Comparison of ENCODE assay signal across 28 cellular contexts in the genomic region with DNA sequence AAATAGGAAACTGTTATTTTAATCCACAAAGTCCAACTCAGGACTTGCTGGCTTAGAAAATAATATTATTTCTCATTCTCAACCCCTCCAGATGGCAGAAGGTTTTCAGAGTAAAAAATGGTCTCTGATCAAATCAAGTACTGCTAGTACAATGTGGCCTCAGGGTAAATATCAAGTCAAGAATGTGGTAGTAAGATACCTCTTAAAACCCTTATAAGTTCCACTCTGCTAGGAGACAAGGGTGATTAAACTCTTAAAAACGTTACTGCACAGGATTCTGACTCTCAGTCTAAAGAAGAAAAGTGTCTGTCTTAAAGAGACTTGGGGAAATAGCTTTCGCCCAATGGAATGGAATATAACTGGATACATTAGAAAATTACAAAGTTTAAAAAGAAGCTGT.
"Had no signal": no experiment of that assay in that cellular context is flagged by ENCODE, and none has a peak within 500 bp of the region (broad histone marks: within the 10 kb centered on the region; RNA-seq: fewer than 3 reads in every experiment).

No MANE protein-coding gene starts in this region.

- H3K36me3 Mint-ChIP-seq: activated CD4-positive, alpha-beta memory T cell treated with anti-CD3 and anti-CD28 coated beads for 36 hours; activated CD8-positive, alpha-beta memory T cell treated with anti-CD3 and anti-CD28 coated beads, Interleukin-2, amount 10 ng/mL, durations not matched to agents 7 days and 5 days; activated naive CD4-positive, alpha-beta T cell treated with anti-CD3 and anti-CD28 coated beads, Interleukin-2, amount 10 ng/mL, durations not matched to agents 7 days and 5 days; activated naive CD4-positive, alpha-beta T cell treated with anti-CD3 and anti-CD28 coated beads, Interleukin-2, amount 50 U/mL, for 72 hours; activated naive CD8-positive, alpha-beta T cell treated with anti-CD3 and anti-CD28 coated beads, Interleukin-2, amount 10 ng/mL, durations not matched to agents 7 days and 5 days had no signal

- H3K27ac ChIP-seq: brain microvascular endothelial cell, coronary artery, dorsolateral prefrontal cortex had no signal

- H3K27ac Mint-ChIP-seq: activated CD4-positive, alpha-beta memory T cell treated with anti-CD3 and anti-CD28 coated beads for 36 hours; activated CD4-positive, alpha-beta T cell treated with anti-CD3 and anti-CD28 coated beads for 36 hours; activated CD4-positive, alpha-beta T cell treated with anti-CD3 and anti-CD28 coated beads, Interleukin-2, amount 10 ng/mL, durations not matched to agents 24 days and 14 days; activated CD8-positive, alpha-beta memory T cell treated with anti-CD3 and anti-CD28 coated beads, Interleukin-2, amount 10 ng/mL, durations not matched to agents 7 days and 5 days; activated CD8-positive, alpha-beta T cell treated with anti-CD3 and anti-CD28 coated beads, Interleukin-2, amount 10 ng/mL, durations not matched to agents 7 days and 5 days; activated naive CD4-positive, alpha-beta T cell treated with anti-CD3 and anti-CD28 coated beads, Interleukin-2, amount 10 ng/mL, durations not matched to agents 7 days and 5 days; activated naive CD4-positive, alpha-beta T cell treated with anti-CD3 and anti-CD28 coated beads, Interleukin-2, amount 50 U/mL, for 72 hours; activated naive CD8-positive, alpha-beta T cell treated with anti-CD3 and anti-CD28 coated beads, Interleukin-2, amount 10 ng/mL, durations not matched to agents 7 days and 5 days; activated T-cell treated with anti-CD3 and anti-CD28 coated beads, Interleukin-2, amount 50 U/mL, for 24 hours; activated T-cell treated with anti-CD3 and anti-CD28 coated beads, Interleukin-2, amount 50 U/mL, for 72 hours; dendritic cell treated with granulocyte-macrophage colony-stimulating factor and Interleukin-4, amounts not matched to agents 40 ng/mL and 50 ng/mL, for 4 days; endodermal cell had no signal

- H3K4me3 Mint-ChIP-seq: activated CD4-positive, alpha-beta memory T cell treated with anti-CD3 and anti-CD28 coated beads for 36 hours; activated CD4-positive, alpha-beta T cell treated with anti-CD3 and anti-CD28 coated beads for 36 hours; activated CD4-positive, alpha-beta T cell treated with anti-CD3 and anti-CD28 coated beads, Interleukin-2, amount 10 ng/mL, durations not matched to agents 24 days and 14 days; activated CD8-positive, alpha-beta memory T cell treated with anti-CD3 and anti-CD28 coated beads, Interleukin-2, amount 10 ng/mL, durations not matched to agents 7 days and 5 days; activated CD8-positive, alpha-beta T cell treated with anti-CD3 and anti-CD28 coated beads, Interleukin-2, amount 10 ng/mL, durations not matched to agents 7 days and 5 days; activated naive CD4-positive, alpha-beta T cell treated with anti-CD3 and anti-CD28 coated beads, Interleukin-2, amount 10 ng/mL, durations not matched to agents 7 days and 5 days; activated naive CD8-positive, alpha-beta T cell treated with anti-CD3 and anti-CD28 coated beads, Interleukin-2, amount 10 ng/mL, durations not matched to agents 7 days and 5 days; activated T-cell treated with anti-CD3 and anti-CD28 coated beads, Interleukin-2, amount 50 U/mL, for 24 hours; activated T-cell treated with anti-CD3 and anti-CD28 coated beads, Interleukin-2, amount 50 U/mL, for 72 hours; central memory CD8-positive, alpha-beta T cell; dendritic cell treated with granulocyte-macrophage colony-stimulating factor and Interleukin-4, amounts not matched to agents 40 ng/mL and 50 ng/mL, for 4 days; endodermal cell had no signal

- H3K9me3 Mint-ChIP-seq: activated naive CD4-positive, alpha-beta T cell treated with anti-CD3 and anti-CD28 coated beads, Interleukin-2, amount 10 ng/mL, durations not matched to agents 7 days and 5 days; activated T-cell treated with anti-CD3 and anti-CD28 coated beads, Interleukin-2, amount 50 U/mL, for 72 hours had no signal

- DNase-seq: activated CD4-positive, alpha-beta memory T cell treated with anti-CD3 and anti-CD28 coated beads for 36 hours; activated CD4-positive, alpha-beta T cell treated with anti-CD3 and anti-CD28 coated beads for 36 hours; activated CD4-positive, alpha-beta T cell treated with anti-CD3 and anti-CD28 coated beads, Interleukin-2, amount 10 ng/mL, durations not matched to agents 24 days and 14 days; activated CD4-positive, CD25-positive, alpha-beta regulatory T cell; activated CD4-positive, CD25-positive, alpha-beta regulatory T cell treated with anti-CD3 and anti-CD28 coated beads, Interleukin-2, amount 50 U/mL, for 72 hours; activated CD8-positive, alpha-beta memory T cell treated with anti-CD3 and anti-CD28 coated beads, Interleukin-2, amount 10 ng/mL, durations not matched to agents 7 days and 5 days; activated CD8-positive, alpha-beta memory T cell treated with anti-CD3 and anti-CD28 coated beads, Interleukin-2, amount 50 U/mL, for 4 hours; activated CD8-positive, alpha-beta T cell treated with anti-CD3 and anti-CD28 coated beads, Interleukin-2, amount 10 ng/mL, durations not matched to agents 7 days and 5 days; activated gamma-delta T cell; activated naive CD4-positive, alpha-beta T cell; activated naive CD4-positive, alpha-beta T cell treated with anti-CD3 and anti-CD28 coated beads, Interleukin-2, amount 10 ng/mL, durations not matched to agents 7 days and 5 days; activated naive CD8-positive, alpha-beta T cell treated with anti-CD3 and anti-CD28 coated beads, Interleukin-2, amount 10 ng/mL, durations not matched to agents 7 days and 5 days; activated T-cell treated with anti-CD3 and anti-CD28 coated beads, Interleukin-2, amount 50 U/mL, for 24 hours; activated T-cell treated with anti-CD3 and anti-CD28 coated beads, Interleukin-2, amount 50 U/mL, for 72 hours; amniotic stem cell; anterior cingulate cortex; brain microvascular endothelial cell; dorsolateral prefrontal cortex; effector memory CD4-positive, alpha-beta T cell; endodermal cell; foreskin fibroblast; head of caudate nucleus; T-helper 2 cell had no signal

- H3K27me3 Mint-ChIP-seq: activated CD4-positive, alpha-beta memory T cell treated with anti-CD3 and anti-CD28 coated beads for 36 hours; activated CD4-positive, alpha-beta T cell treated with anti-CD3 and anti-CD28 coated beads for 36 hours; activated CD4-positive, alpha-beta T cell treated with anti-CD3 and anti-CD28 coated beads, Interleukin-2, amount 10 ng/mL, durations not matched to agents 24 days and 14 days; activated CD8-positive, alpha-beta memory T cell treated with anti-CD3 and anti-CD28 coated beads, Interleukin-2, amount 10 ng/mL, durations not matched to agents 7 days and 5 days; activated naive CD4-positive, alpha-beta T cell treated with anti-CD3 and anti-CD28 coated beads, Interleukin-2, amount 10 ng/mL, durations not matched to agents 7 days and 5 days; activated naive CD8-positive, alpha-beta T cell treated with anti-CD3 and anti-CD28 coated beads, Interleukin-2, amount 10 ng/mL, durations not matched to agents 7 days and 5 days; activated T-cell treated with anti-CD3 and anti-CD28 coated beads, Interleukin-2, amount 50 U/mL, for 24 hours; central memory CD8-positive, alpha-beta T cell; dendritic cell treated with granulocyte-macrophage colony-stimulating factor and Interleukin-4, amounts not matched to agents 40 ng/mL and 50 ng/mL, for 4 days had no signal

- ATAC-seq: activated CD4-positive, alpha-beta T cell treated with anti-CD3 and anti-CD28 coated beads for 36 hours; activated CD8-positive, alpha-beta memory T cell treated with anti-CD3 and anti-CD28 coated beads, Interleukin-2, amount 10 ng/mL, durations not matched to agents 7 days and 5 days; activated CD8-positive, alpha-beta T cell treated with anti-CD3 and anti-CD28 coated beads, Interleukin-2, amount 10 ng/mL, durations not matched to agents 7 days and 5 days; activated naive CD4-positive, alpha-beta T cell treated with anti-CD3 and anti-CD28 coated beads, Interleukin-2, amount 50 U/mL, for 72 hours; activated T-cell treated with anti-CD3 and anti-CD28 coated beads, Interleukin-2, amount 50 U/mL, for 72 hours; esophagus mucosa had no signal

- H3K4me3 ChIP-seq: coronary artery, dorsolateral prefrontal cortex had no signal

- H3K27me3 ChIP-seq: brain microvascular endothelial cell, dorsolateral prefrontal cortex had no signal

- H3K4me1 Mint-ChIP-seq: activated CD4-positive, alpha-beta T cell treated with anti-CD3 and anti-CD28 coated beads for 36 hours; activated CD4-positive, alpha-beta T cell treated with anti-CD3 and anti-CD28 coated beads, Interleukin-2, amount 10 ng/mL, durations not matched to agents 24 days and 14 days; activated CD8-positive, alpha-beta memory T cell treated with anti-CD3 and anti-CD28 coated beads, Interleukin-2, amount 10 ng/mL, durations not matched to agents 7 days and 5 days; activated naive CD4-positive, alpha-beta T cell treated with anti-CD3 and anti-CD28 coated beads, Interleukin-2, amount 10 ng/mL, durations not matched to agents 7 days and 5 days; activated naive CD8-positive, alpha-beta T cell treated with anti-CD3 and anti-CD28 coated beads, Interleukin-2, amount 10 ng/mL, durations not matched to agents 7 days and 5 days; central memory CD8-positive, alpha-beta T cell; endodermal cell had no signal

- H3K36me3 ChIP-seq: brain microvascular endothelial cell had no signal
